Comparison of ENCODE assay signal across 13 cellular contexts in genomic region chr11:11416917-11417316, GRCh38.
DNase-seq lines count a peak whose midpoint lies in the region; ATAC-seq, FAIRE-seq and TF ChIP-seq lines count a peak whose summit lies in the region.
"Had no signal": no experiment of that assay in that cellular context is flagged by ENCODE, and none has a peak within 500 bp of the region (broad histone marks: within the 10 kb centered on the region; RNA-seq: fewer than 3 reads in every experiment).

No MANE protein-coding gene starts in this region.

- peaks cover 27% of the 10 kb centered on the region for H3K27me3 Mint-ChIP-seq in activated naive CD8-positive, alpha-beta T cell treated with anti-CD3 and anti-CD28 coated beads, Interleukin-2, amount 50 U/mL, for 24 hours
- H3K27me3 Mint-ChIP-seq in activated naive CD8-positive, alpha-beta T cell treated with anti-CD3 and anti-CD28 coated beads for 36 hours = peaks cover 15% of the 10 kb centered on the region

- TF ChIP-seq POLR2A in vagina (IDR thresholded peaks at IDR 0.05) = no peak

- no peak overlapping the region for H3K27ac ChIP-seq in foreskin keratinocyte
- H3K27ac ChIP-seq in vagina = no peak overlapping the region
- H3K27ac ChIP-seq: testis had no signal

- H3K4me1 ChIP-seq in foreskin keratinocyte (peaks cover 10% of the 10 kb centered on the region), vagina (no peaks in the 10 kb centered on the region)

- no peak overlapping the region for H3K4me3 ChIP-seq in vagina
- H3K4me3 ChIP-seq: testis had no signal

- H3K27me3 ChIP-seq in foreskin keratinocyte (no peaks in the 10 kb centered on the region), vagina (no peaks in the 10 kb centered on the region)
- H3K27me3 ChIP-seq: testis had no signal

- no peaks in the 10 kb centered on the region for H3K36me3 Mint-ChIP-seq in activated naive CD8-positive, alpha-beta T cell treated with anti-CD3 and anti-CD28 coated beads, Interleukin-2, amount 50 U/mL, for 24 hours (ENCODE audit: low read depth)
- H3K36me3 Mint-ChIP-seq in activated naive CD8-positive, alpha-beta T cell treated with anti-CD3 and anti-CD28 coated beads for 36 hours = no peaks in the 10 kb centered on the region

- no peak for TF ChIP-seq CTCF in foreskin keratinocyte (conservative IDR thresholded peaks at IDR 0.05)
- no peak for TF ChIP-seq CTCF in vagina (IDR thresholded peaks at IDR 0.05)

- no peaks in the 10 kb centered on the region for H3K9me3 ChIP-seq in vagina
- H3K9me3 ChIP-seq: testis had no signal

- FAIRE-seq in urothelium cell line (lab: Jason Lieb, UNC) = peak; percentile 87
- FAIRE-seq: A204.1, colon had no signal

- peaks cover 4% of the 10 kb centered on the region for H3K4me1 Mint-ChIP-seq in activated naive CD8-positive, alpha-beta T cell treated with anti-CD3 and anti-CD28 coated beads, Interleukin-2, amount 50 U/mL, for 24 hours
- H3K4me1 Mint-ChIP-seq in activated naive CD8-positive, alpha-beta T cell treated with anti-CD3 and anti-CD28 coated beads for 36 hours = peaks cover 2% of the 10 kb centered on the region
- H3K4me1 Mint-ChIP-seq: neural crest cell had no signal

- no peak overlapping the region for H3K4me3 Mint-ChIP-seq in activated naive CD8-positive, alpha-beta T cell treated with anti-CD3 and anti-CD28 coated beads, Interleukin-2, amount 50 U/mL, for 24 hours
- H3K4me3 Mint-ChIP-seq in activated naive CD8-positive, alpha-beta T cell treated with anti-CD3 and anti-CD28 coated beads for 36 hours = no peak overlapping the region
- H3K4me3 Mint-ChIP-seq: neural crest cell had no signal

- no peaks in the 10 kb centered on the region for H3K9me3 Mint-ChIP-seq in activated naive CD8-positive, alpha-beta T cell treated with anti-CD3 and anti-CD28 coated beads, Interleukin-2, amount 50 U/mL, for 24 hours
- no peaks in the 10 kb centered on the region for H3K9me3 Mint-ChIP-seq in activated naive CD8-positive, alpha-beta T cell treated with anti-CD3 and anti-CD28 coated beads for 36 hours
- H3K9me3 Mint-ChIP-seq: neural crest cell had no signal

- intact Hi-C loops in vagina (cut with DNase I) = loop anchor here (10.0 kb wide), 1 partner anchor 198 kb away; no protein-coding TSS in a partner anchor

- peak; percentile 23 for ATAC-seq in activated naive CD8-positive, alpha-beta T cell treated with anti-CD3 and anti-CD28 coated beads, Interleukin-2, amount 50 U/mL, for 24 hours
- peak; percentile 60 for ATAC-seq in foreskin keratinocyte
- no peak for ATAC-seq in HG02623 (IDR thresholded peaks at IDR 0.05; ENCODE audit: unreplicated experiment)

- H3K36me3 ChIP-seq in vagina = no peaks in the 10 kb centered on the region

- no peak for DNase-seq in activated naive CD8-positive, alpha-beta T cell treated with anti-CD3 and anti-CD28 coated beads, Interleukin-2, amount 50 U/mL, for 24 hours
- no peak for DNase-seq in activated naive CD8-positive, alpha-beta T cell treated with anti-CD3 and anti-CD28 coated beads for 36 hours
- DNase-seq in SKM-1 treated with dmso at 0.1 percent for 144 hours (lab: John Stamatoyannopoulos, UW; ENCODE audit: unreplicated experiment) (peak; percentile 85), foreskin keratinocyte (peak in 1 of 2 donors; percentile 65), urothelium cell line (ENCODE audit: low spot score) (peak; percentile 84), vagina (ENCODE audit: extremely low spot score in 2 of 2) (no peak), HT-29 (ENCODE audit: low spot score) (no peak)
- DNase-seq: MM.1S, testis had no signal

- H3K27ac Mint-ChIP-seq in activated naive CD8-positive, alpha-beta T cell treated with anti-CD3 and anti-CD28 coated beads, Interleukin-2, amount 50 U/mL, for 24 hours = no peak overlapping the region
- H3K27ac Mint-ChIP-seq in activated naive CD8-positive, alpha-beta T cell treated with anti-CD3 and anti-CD28 coated beads for 36 hours = no peak overlapping the region

Comparison
In these comparisons a context has a peak if more than half of its experiments do, and no peak if none do; other contexts are left out.
1. DNase-seq: peak in SKM-1 treated with dmso at 0.1 percent for 144 hours (single experiment) and urothelium cell line (single experiment); none in activated naive CD8-positive, alpha-beta T cell treated with anti-CD3 and anti-CD28 coated beads, Interleukin-2, amount 50 U/mL, for 24 hours (single experiment), activated naive CD8-positive, alpha-beta T cell treated with anti-CD3 and anti-CD28 coated beads for 36 hours (single experiment), vagina (0 of 2) and HT-29 (single experiment).